In genomic region chr1:233326319-233326994, GRCh38 we compare ENCODE assay signal across 8 cellular contexts. TPM values are rescaled to one million over a fixed set of nuclear protein-coding genes. Genes with fewer than 3 reads are reported as not detected.
DNase-seq lines count a peak whose midpoint lies in the region; ATAC-seq and TF ChIP-seq lines count a peak whose summit lies in the region.

No MANE protein-coding gene starts in this region.

- peaks cover 6% of the 10 kb centered on the region for H3K4me1 Mint-ChIP-seq in osteocyte (ENCODE audit: unreplicated experiment)

- H4K20me1 ChIP-seq in GM23248 (ENCODE audit: insufficient read depth) = no peaks in the 10 kb centered on the region

- peaks cover 29% of the 10 kb centered on the region for H3K27me3 ChIP-seq in GM23248 (replicated peaks; ENCODE audit: insufficient read depth)
- no peaks in the 10 kb centered on the region for H3K27me3 ChIP-seq in effector memory CD4-positive, alpha-beta T cell (replicated peaks; ENCODE audit: control insufficient read depth, insufficient read depth, low read length, poor library complexity, severe bottlenecking)

- H3K4me3 ChIP-seq in GM23248 = no peak overlapping the region
- H3K4me3 ChIP-seq in effector memory CD4-positive, alpha-beta T cell (ENCODE audit: insufficient read depth, low read depth, low read length, poor library complexity, severe bottlenecking) = peak overlapping the region; percentile 46

- H3K4me1 ChIP-seq in GM23248 (ENCODE audit: insufficient read depth) = no peaks in the 10 kb centered on the region
- H3K4me1 ChIP-seq in effector memory CD4-positive, alpha-beta T cell (ENCODE audit: control insufficient read depth, insufficient read depth, low read length, poor library complexity, severe bottlenecking) = peaks cover 5% of the 10 kb centered on the region

- TF ChIP-seq CTCF in osteocyte (IDR thresholded peaks at IDR 0.05) (no peak), GM20000 (IDR thresholded peaks at IDR 0.05; ENCODE audit: extremely low read depth, missing control alignments) (no peak)

- WGBS in GM23248 (ENCODE audit: low coverage in 1 of 2, low lambda C conversion rate in 2 of 2, missing lambda C conversion rate in 2 of 2), 2 experiments = 30% methylated on average over 6 of the region's 6 CpGs

- peaks cover 40% of the 10 kb centered on the region for H3K27me3 Mint-ChIP-seq in osteocyte (ENCODE audit: unreplicated experiment)

- ATAC-seq in GM21526 (IDR thresholded peaks at IDR 0.05; ENCODE audit: low FRiP score, unreplicated experiment) (no peak), HG02642 (IDR thresholded peaks at IDR 0.05; ENCODE audit: poor library complexity, unreplicated experiment) (no peak)

- H3K4me3 Mint-ChIP-seq in osteocyte (ENCODE audit: unreplicated experiment) = peak overlapping the region; percentile 71

- H3K36me3 ChIP-seq in GM23248 (ENCODE audit: low read depth) = no peaks in the 10 kb centered on the region
- H3K36me3 ChIP-seq in effector memory CD4-positive, alpha-beta T cell (ENCODE audit: control insufficient read depth, insufficient read depth, low read length) = no peaks in the 10 kb centered on the region

- no peak overlapping the region for H3K27ac ChIP-seq in GM23248
- H3K27ac ChIP-seq in effector memory CD4-positive, alpha-beta T cell (ENCODE audit: insufficient read depth, low read length, poor library complexity, severe bottlenecking) = no peak overlapping the region

- no peak overlapping the region for H3K4me2 ChIP-seq in GM23248 (ENCODE audit: unreplicated experiment)

- H3K9me2 ChIP-seq in GM23248 (ENCODE audit: insufficient read depth) = no peaks in the 10 kb centered on the region

- H3F3A ChIP-seq in GM23248 (ENCODE audit: insufficient read depth) = no peaks in the 10 kb centered on the region

- no peaks in the 10 kb centered on the region for H3K79me2 ChIP-seq in GM23248 (ENCODE audit: insufficient read depth)

- no peak overlapping the region for H3K9ac ChIP-seq in GM23248

- no peaks in the 10 kb centered on the region for H3K9me3 Mint-ChIP-seq in osteocyte (ENCODE audit: unreplicated experiment)

- H3K27ac Mint-ChIP-seq in osteocyte (ENCODE audit: unreplicated experiment) = no peak overlapping the region

- DNase-seq in GM23248 = no peak
- peak; percentile 19 for DNase-seq in NCI-H2171 (lab: John Stamatoyannopoulos, UW)
- no peak for DNase-seq in effector memory CD4-positive, alpha-beta T cell
- DNase-seq in osteocyte (ENCODE audit: extremely low spot score, unreplicated experiment) = no peak
- DNase-seq in GM20000 (ENCODE audit: low spot score) = no peak
- DNase-seq in T1000 (lab: John Stamatoyannopoulos, UW) = no peak

- no peaks in the 10 kb centered on the region for H3K9me3 ChIP-seq in GM23248 (ENCODE audit: low read depth)
- no peaks in the 10 kb centered on the region for H3K9me3 ChIP-seq in effector memory CD4-positive, alpha-beta T cell (ENCODE audit: control insufficient read depth, low read length)

- in situ Hi-C loops in GM23248 (cut with MboI) = no loop called here

- 0 out of 2 replicates have a peak overlapping the region, but pooled peaks have one; percentile 29 for H2AFZ ChIP-seq in GM23248

- no peaks in the 10 kb centered on the region for H3K36me3 Mint-ChIP-seq in osteocyte (ENCODE audit: unreplicated experiment)

RNA-seq across cellular contexts. Expression of gene MAP3K21, which starts 1.1 kb away (rescaled TPM):
- not detected in 2 replicates for total RNA-seq in GM23248 (2014; rRNA removed; shearing (Covaris generic))
- 0.03 TPM in 1 of 2 replicates, not detected in the other for polyA plus RNA-seq in GM23248 (2016; fragmentation: Nextera tagmentation; extraction: Ambion mirVana)
- total RNA-seq in osteocyte = 0.11 TPM in 1 of 2 replicates, not detected in the other

RNA-seq across cellular contexts. Expression of gene PCNX2, which starts 30.9 kb away (rescaled TPM):
- total RNA-seq in GM23248 (2014; rRNA removed; shearing (Covaris generic)) = 9.5 and 13.7 TPM in 2 replicates
- 4.6 and 5.0 TPM in 2 replicates for polyA plus RNA-seq in GM23248 (2016; fragmentation: Nextera tagmentation; extraction: Ambion mirVana)
- total RNA-seq in osteocyte = 17.2 and 20.4 TPM in 2 replicates
